In the genomic region with DNA sequence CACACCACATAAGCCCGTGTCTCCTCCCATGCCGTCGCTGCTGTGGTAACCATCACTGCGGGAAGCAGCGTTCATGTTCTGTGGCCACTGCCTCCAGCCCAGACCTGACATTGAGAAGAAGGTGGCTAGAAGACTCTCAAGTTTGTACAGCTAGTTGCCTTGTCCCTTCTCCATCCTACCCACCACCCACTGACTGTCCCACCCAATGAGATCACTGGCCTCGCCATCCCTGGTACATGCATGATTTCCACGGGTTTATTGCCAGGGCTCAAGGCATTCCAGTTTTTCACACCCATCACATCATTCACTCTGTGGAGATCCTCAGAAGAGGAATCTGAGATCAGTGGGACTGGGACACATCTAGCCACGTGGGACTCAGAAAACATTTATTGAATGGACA, we compare ENCODE assay signal across 17 cellular contexts.
"Had no signal": no experiment of that assay in that cellular context is flagged by ENCODE, and none has a peak within 500 bp of the region (broad histone marks: within the 10 kb centered on the region; RNA-seq: fewer than 3 reads in every experiment).

No MANE protein-coding gene starts in this region.

- H3K4me1 Mint-ChIP-seq: activated naive CD8-positive, alpha-beta T cell treated with anti-CD3 and anti-CD28 coated beads, Interleukin-2, amount 10 ng/mL, durations not matched to agents 7 days and 5 days had no signal

- H3K9me3 Mint-ChIP-seq: activated B cell treated with CpG ODN at 0.5 μM for 24 hours; activated naive CD8-positive, alpha-beta T cell treated with anti-CD3 and anti-CD28 coated beads, Interleukin-2, amount 10 ng/mL, durations not matched to agents 7 days and 5 days; activated T-cell treated with anti-CD3 and anti-CD28 coated beads, Interleukin-2, amount 50 U/mL, for 72 hours; central memory CD8-positive, alpha-beta T cell; memory B cell; neural crest cell had no signal

- DNase-seq: activated B cell treated with CpG ODN at 0.5 μM for 24 hours; activated CD4-positive, alpha-beta T cell treated with anti-CD3 and anti-CD28 coated beads for 48 hours; activated CD8-positive, alpha-beta memory T cell treated with anti-CD3 and anti-CD28 coated beads, Interleukin-2, amount 50 U/mL, for 48 hours; activated gamma-delta T cell; activated naive CD8-positive, alpha-beta T cell treated with anti-CD3 and anti-CD28 coated beads, Interleukin-2, amount 10 ng/mL, durations not matched to agents 7 days and 5 days; cortex of kidney; kidney glomerular epithelial cell; left ventricle myocardium superior; ovary; spleen; upper lobe of right lung had no signal

- H3K9me3 ChIP-seq: ovary, spleen, thoracic aorta, upper lobe of right lung had no signal

- H3K4me3 Mint-ChIP-seq: activated B cell treated with CpG ODN at 0.5 μM for 24 hours; activated naive CD8-positive, alpha-beta T cell treated with anti-CD3 and anti-CD28 coated beads, Interleukin-2, amount 10 ng/mL, durations not matched to agents 7 days and 5 days; activated T-cell treated with anti-CD3 and anti-CD28 coated beads, Interleukin-2, amount 50 U/mL, for 72 hours; brain; central memory CD8-positive, alpha-beta T cell; memory B cell; neural crest cell had no signal

- H3K27ac Mint-ChIP-seq: activated naive CD8-positive, alpha-beta T cell treated with anti-CD3 and anti-CD28 coated beads, Interleukin-2, amount 10 ng/mL, durations not matched to agents 7 days and 5 days; activated T-cell treated with anti-CD3 and anti-CD28 coated beads, Interleukin-2, amount 50 U/mL, for 72 hours; brain; memory B cell had no signal

- H3K36me3 ChIP-seq: ovary had no signal

- H3K27ac ChIP-seq: ovary, spleen, thoracic aorta, upper lobe of right lung had no signal

- H3K4me3 ChIP-seq: ovary, spleen, thoracic aorta, upper lobe of right lung had no signal

- H3K27me3 ChIP-seq: ovary, spleen, upper lobe of right lung had no signal

- H3K27me3 Mint-ChIP-seq: activated B cell treated with CpG ODN at 0.5 μM for 24 hours; activated naive CD8-positive, alpha-beta T cell treated with anti-CD3 and anti-CD28 coated beads, Interleukin-2, amount 10 ng/mL, durations not matched to agents 7 days and 5 days; central memory CD8-positive, alpha-beta T cell; memory B cell had no signal
